In genomic region chr10:124221356-124222297, GRCh38 we compare ENCODE assay signal across 8 cellular contexts.
DNase-seq lines count a peak whose midpoint lies in the region; ATAC-seq and TF ChIP-seq lines count a peak whose summit lies in the region.

No MANE protein-coding gene starts in this region.

- H3K4me3 ChIP-seq in GM12864 (ENCODE audit: low read depth, low read length) (peak overlapping the region; percentile 24; the same call in 1 of the 2 replicates), left ventricle myocardium inferior (peak overlapping the region; percentile 55)

- ATAC-seq in GM21423 (IDR thresholded peaks at IDR 0.05; ENCODE audit: unreplicated experiment) (peak; percentile 64), HG03558 (IDR thresholded peaks at IDR 0.05; ENCODE audit: extremely low read depth, unreplicated experiment) (peak; percentile 63)

- H3K27ac ChIP-seq in left ventricle myocardium inferior (replicated peaks): peak overlapping the region; percentile 64

- H3K36me3 ChIP-seq in left ventricle myocardium inferior: no peaks in the 10 kb centered on the region

- DNase-seq in GM12864 (ENCODE audit: low read depth) (peak; percentile 60), left ventricle myocardium inferior (no peak), NCI-H2227 (lab: John Stamatoyannopoulos, UW; ENCODE audit: unreplicated experiment) (no peak), putamen (ENCODE audit: low spot score) (no peak), NCI-H82 (lab: John Stamatoyannopoulos, UW) (no peak)
- no peak for DNase-seq in stimulated activated CD4-positive, alpha-beta T cell treated with anti-CD3 and anti-CD28 coated beads, Interleukin-4, amount 100 ng/mL, for 24 hours

- peaks cover 6% of the 10 kb centered on the region for H3K9me3 ChIP-seq in left ventricle myocardium inferior (replicated peaks)

- intact Hi-C loops in left ventricle myocardium inferior (cut with micrococcal nuclease): loop anchor here (10.0 kb wide), 1 partner anchor 67 kb away; no protein-coding TSS in a partner anchor

- H3K4me1 ChIP-seq in left ventricle myocardium inferior: peaks cover 24% of the 10 kb centered on the region

- peaks cover 60% of the 10 kb centered on the region for H3K27me3 ChIP-seq in left ventricle myocardium inferior (ENCODE audit: low read depth)

- no peak for TF ChIP-seq CTCF in GM12864 (IDR thresholded peaks at IDR 0.05; ENCODE audit: low read depth, low read length, missing control alignments)
- TF ChIP-seq CTCF in left ventricle myocardium inferior (IDR thresholded peaks at IDR 0.05; ENCODE audit: borderline replicate concordance): no peak
